ENCODE assay signal across 1 cellular context in the genomic region with DNA sequence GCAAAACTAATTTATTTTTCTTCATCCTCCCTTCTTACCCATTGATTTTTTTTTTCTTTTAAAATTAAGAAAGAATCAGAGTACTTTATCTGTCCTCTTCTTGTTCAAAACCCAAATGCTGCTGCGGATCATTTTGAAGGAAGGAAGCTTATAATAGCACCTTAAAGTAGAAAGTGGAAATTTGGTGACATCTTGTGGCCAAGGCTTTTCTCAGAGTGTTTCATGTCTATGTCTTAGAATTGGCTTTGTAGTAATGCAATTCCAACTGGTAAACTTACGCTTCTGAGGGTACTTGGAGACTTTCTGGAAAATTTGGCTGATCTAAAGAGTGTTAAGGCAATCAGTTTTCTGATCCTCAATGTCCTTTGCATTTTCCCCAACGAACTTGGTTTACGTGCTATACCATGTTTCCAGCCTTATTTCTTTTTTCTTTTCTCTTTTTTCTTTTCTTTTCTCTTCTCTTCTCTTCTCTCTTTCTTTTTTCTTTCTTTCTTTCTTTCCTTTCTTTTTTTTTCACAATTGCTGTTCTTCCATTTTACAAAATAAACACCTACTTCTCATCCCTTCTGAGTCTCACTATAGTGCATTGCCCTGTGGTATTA.
TF ChIP-seq lines count a peak whose summit lies in the region.

No MANE protein-coding gene starts in this region.

TF ChIP-seq in WTC11, 78 proteins besides CTCF, POLR2A, EP300 and RAD21 (continued from another document):
- TF ChIP-seq, protein P1, sequence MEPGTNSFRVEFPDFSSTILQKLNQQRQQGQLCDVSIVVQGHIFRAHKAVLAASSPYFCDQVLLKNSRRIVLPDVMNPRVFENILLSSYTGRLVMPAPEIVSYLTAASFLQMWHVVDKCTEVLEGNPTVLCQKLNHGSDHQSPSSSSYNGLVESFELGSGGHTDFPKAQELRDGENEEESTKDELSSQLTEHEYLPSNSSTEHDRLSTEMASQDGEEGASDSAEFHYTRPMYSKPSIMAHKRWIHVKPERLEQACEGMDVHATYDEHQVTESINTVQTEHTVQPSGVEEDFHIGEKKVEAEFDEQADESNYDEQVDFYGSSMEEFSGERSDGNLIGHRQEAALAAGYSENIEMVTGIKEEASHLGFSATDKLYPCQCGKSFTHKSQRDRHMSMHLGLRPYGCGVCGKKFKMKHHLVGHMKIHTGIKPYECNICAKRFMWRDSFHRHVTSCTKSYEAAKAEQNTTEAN (CRISPR knock-in tag; IDR thresholded peaks at IDR 0.05) = no peak
- TF ChIP-seq NFATC4 (CRISPR knock-in tag; IDR thresholded peaks at IDR 0.05) (no peak), SMAD3 (CRISPR knock-in tag; IDR thresholded peaks at IDR 0.05; ENCODE audit: borderline replicate concordance) (no peak), CREM (CRISPR knock-in tag; IDR thresholded peaks at IDR 0.05) (no peak), USF2 (CRISPR knock-in tag; IDR thresholded peaks at IDR 0.05) (no peak), ZNF512 (CRISPR knock-in tag; IDR thresholded peaks at IDR 0.05; ENCODE audit: borderline replicate concordance) (no peak), MXD4 (CRISPR knock-in tag; IDR thresholded peaks at IDR 0.05; ENCODE audit: borderline replicate concordance) (no peak), ZNF219 (CRISPR knock-in tag; IDR thresholded peaks at IDR 0.05; ENCODE audit: borderline replicate concordance) (no peak), CDX4 (CRISPR knock-in tag; IDR thresholded peaks at IDR 0.05; ENCODE audit: borderline replicate concordance) (no peak), SP1 (CRISPR knock-in tag; conservative IDR thresholded peaks at IDR 0.05) (no peak)
